ENCODE assay signal across 8 cellular contexts in genomic region chr17:12180644-12181261, GRCh38.
A peak's percentile ranks its signal among the peaks of the same experiment; 100 is the strongest.
DNase-seq lines count a peak whose midpoint lies in the region; ATAC-seq and TF ChIP-seq lines count a peak whose summit lies in the region.

No MANE protein-coding gene starts in this region.

- POLR2A ChIA-PET in HEK293 (lab: Yijun Ruan, JAX) = no interaction called here

- H3K27me3 Mint-ChIP-seq in nephron progenitor cell (ENCODE audit: low read depth, poor library complexity) = no peaks in the 10 kb centered on the region
- no peaks in the 10 kb centered on the region for H3K27me3 Mint-ChIP-seq in activated T-helper 2 cell treated with anti-CD3 and anti-CD28 coated beads, Interferon-gamma antibody, Interleukin-2, Interleukin-4, amounts not matched to agents 10 μg/mL and 5 μg/mL and 100 μg/mL, durations not matched to agents 14 hours and 24 hours and 36 hours (ENCODE audit: low read depth)
- no peaks in the 10 kb centered on the region for H3K27me3 Mint-ChIP-seq in T-helper 17 cell

- no peak overlapping the region for H3K27ac Mint-ChIP-seq in nephron progenitor cell
- no peak overlapping the region for H3K27ac Mint-ChIP-seq in activated T-helper 2 cell treated with anti-CD3 and anti-CD28 coated beads, Interferon-gamma antibody, Interleukin-2, Interleukin-4, amounts not matched to agents 10 μg/mL and 5 μg/mL and 100 μg/mL, durations not matched to agents 14 hours and 24 hours and 36 hours
- no peak overlapping the region for H3K27ac Mint-ChIP-seq in T-helper 17 cell

- H3K36me3 Mint-ChIP-seq in nephron progenitor cell (ENCODE audit: low read depth) (no peaks in the 10 kb centered on the region), T-helper 17 cell (ENCODE audit: low read depth) (no peaks in the 10 kb centered on the region)
- H3K36me3 Mint-ChIP-seq in activated T-helper 2 cell treated with anti-CD3 and anti-CD28 coated beads, Interferon-gamma antibody, Interleukin-2, Interleukin-4, amounts not matched to agents 10 μg/mL and 5 μg/mL and 100 μg/mL, durations not matched to agents 14 hours and 24 hours and 36 hours (ENCODE audit: low read depth) = no peaks in the 10 kb centered on the region

- no peaks in the 10 kb centered on the region for H3K79me2 ChIP-seq in DOHH2 (ENCODE audit: control insufficient read depth, low read length)

- CTCF ChIA-PET in HEK293 (lab: Yijun Ruan, JAX) = interaction anchor here (0.6 to 2.5 kb wide), 27 partner anchors 9 to 850 kb away, joined by 3 to 25 read pairs (median 3); partner anchors contain the start of gene MYOCD

- DNase-seq in RWPE2 (ENCODE audit: low spot score) (no peak), epithelial cell of esophagus (ENCODE audit: low read depth) (peak; percentile 66), nephron progenitor cell (peak; percentile 47), T-helper 17 cell (no peak)
- DNase-seq in activated T-helper 2 cell treated with anti-CD3 and anti-CD28 coated beads, Interferon-gamma antibody, Interleukin-2, Interleukin-4, amounts not matched to agents 10 μg/mL and 5 μg/mL and 100 μg/mL, durations not matched to agents 14 hours and 24 hours and 36 hours (ENCODE audit: low spot score) = no peak

- H3K9me3 ChIP-seq in DOHH2 (ENCODE audit: control insufficient read depth, insufficient read depth, low read length) (no peaks in the 10 kb centered on the region), HEK293 (ENCODE audit: control insufficient read depth, insufficient read depth, low read depth, low read length) (no peaks in the 10 kb centered on the region), RWPE2 (ENCODE audit: severe bottlenecking) (no peaks in the 10 kb centered on the region), T-helper 17 cell (ENCODE audit: control insufficient read depth, low read length, poor library complexity, severe bottlenecking) (no peaks in the 10 kb centered on the region)

- H3K9me2 ChIP-seq in DOHH2 (replicated peaks; ENCODE audit: control insufficient read depth, low read length) = no peaks in the 10 kb centered on the region

- H3K4me3 Mint-ChIP-seq in nephron progenitor cell = no peak overlapping the region
- H3K4me3 Mint-ChIP-seq in activated T-helper 2 cell treated with anti-CD3 and anti-CD28 coated beads, Interferon-gamma antibody, Interleukin-2, Interleukin-4, amounts not matched to agents 10 μg/mL and 5 μg/mL and 100 μg/mL, durations not matched to agents 14 hours and 24 hours and 36 hours (ENCODE audit: low read depth) = no peak overlapping the region
- no peak overlapping the region for H3K4me3 Mint-ChIP-seq in T-helper 17 cell

- TF ChIP-seq CTCF in DOHH2 (IDR thresholded peaks at IDR 0.05; ENCODE audit: low read depth, low read length, poor library complexity, severe bottlenecking) = peak; percentile 83
- peak; percentile 22; the same call in 1 of the 2 replicates for TF ChIP-seq CTCF in HEK293 (tag by site-specific recombination; IDR thresholded peaks at IDR 0.05)
- TF ChIP-seq CTCF in RWPE2 (IDR thresholded peaks at IDR 0.05; ENCODE audit: poor library complexity, severe bottlenecking) = peak; percentile 86
- peak; percentile 78 for TF ChIP-seq CTCF in epithelial cell of esophagus (IDR thresholded peaks at IDR 0.05; ENCODE audit: insufficient read depth, low read depth, low read length, missing control alignments)
- peak; percentile 84 for TF ChIP-seq CTCF in nephron progenitor cell (IDR thresholded peaks at IDR 0.05)

- H3K36me3 ChIP-seq in DOHH2 (ENCODE audit: control insufficient read depth, low read length) = no peaks in the 10 kb centered on the region
- H3K36me3 ChIP-seq in HEK293 (ENCODE audit: control insufficient read depth in 2 of 2, insufficient read depth in 1 of 2, low read length in 2 of 2) = no peaks in the 10 kb centered on the region
- no peaks in the 10 kb centered on the region for H3K36me3 ChIP-seq in RWPE2 (ENCODE audit: low read depth)

- H3K4me3 ChIP-seq in DOHH2 (ENCODE audit: low read length) (no peak overlapping the region), HEK293 (ENCODE audit: low read depth, low read length) (no peak overlapping the region), RWPE2 (ENCODE audit: severe bottlenecking) (no peak overlapping the region), epithelial cell of esophagus (ENCODE audit: low read length) (no peak overlapping the region)

- ATAC-seq in RWPE2 (ENCODE audit: low read depth) = peak; percentile 49; the same call in 2 of the 3 replicates
- no peak for ATAC-seq in HG02852 (IDR thresholded peaks at IDR 0.05; ENCODE audit: unreplicated experiment)
- ATAC-seq in T-helper 17 cell = no peak

- H4K20me1 ChIP-seq in DOHH2 (ENCODE audit: control insufficient read depth, insufficient read depth, low read depth, low read length) = no peaks in the 10 kb centered on the region

- H3K4me2 ChIP-seq in DOHH2 (ENCODE audit: low read length) = no peak overlapping the region

- peaks cover 2% of the 10 kb centered on the region for H3K9me3 Mint-ChIP-seq in nephron progenitor cell
- no peaks in the 10 kb centered on the region for H3K9me3 Mint-ChIP-seq in activated T-helper 2 cell treated with anti-CD3 and anti-CD28 coated beads, Interferon-gamma antibody, Interleukin-2, Interleukin-4, amounts not matched to agents 10 μg/mL and 5 μg/mL and 100 μg/mL, durations not matched to agents 14 hours and 24 hours and 36 hours

- H3K27ac ChIP-seq in DOHH2 (ENCODE audit: low read depth, low read length) = no peak overlapping the region
- H3K27ac ChIP-seq in HEK293 (ENCODE audit: extremely low read depth, low read depth, low read length) = no peak overlapping the region
- no peak overlapping the region for H3K27ac ChIP-seq in RWPE2 (ENCODE audit: poor library complexity, severe bottlenecking)

- no peaks in the 10 kb centered on the region for H3F3A ChIP-seq in DOHH2 (ENCODE audit: control insufficient read depth, insufficient read depth)

- H3K4me1 ChIP-seq in DOHH2 (ENCODE audit: control insufficient read depth, low read length) (no peaks in the 10 kb centered on the region), HEK293 (ENCODE audit: control insufficient read depth, insufficient read depth, low read length) (no peaks in the 10 kb centered on the region), RWPE2 (ENCODE audit: insufficient read depth, poor library complexity, severe bottlenecking) (no peaks in the 10 kb centered on the region)

- intact Hi-C loops in activated T-helper 2 cell treated with anti-CD3 and anti-CD28 coated beads, Interferon-gamma antibody, Interleukin-2, Interleukin-4, amounts not matched to agents 10 μg/mL and 5 μg/mL and 100 μg/mL, durations not matched to agents 14 hours and 24 hours and 36 hours (cut with micrococcal nuclease) = no loop called here

- H3K27me3 ChIP-seq in DOHH2 (ENCODE audit: control insufficient read depth, low read length) = no peaks in the 10 kb centered on the region
- H3K27me3 ChIP-seq in RWPE2 (ENCODE audit: insufficient read depth, poor library complexity, severe bottlenecking) = no peaks in the 10 kb centered on the region

- H3K4me1 Mint-ChIP-seq in nephron progenitor cell = no peaks in the 10 kb centered on the region
- no peaks in the 10 kb centered on the region for H3K4me1 Mint-ChIP-seq in activated T-helper 2 cell treated with anti-CD3 and anti-CD28 coated beads, Interferon-gamma antibody, Interleukin-2, Interleukin-4, amounts not matched to agents 10 μg/mL and 5 μg/mL and 100 μg/mL, durations not matched to agents 14 hours and 24 hours and 36 hours (ENCODE audit: low read depth)
- H3K4me1 Mint-ChIP-seq in T-helper 17 cell = peaks cover 3% of the 10 kb centered on the region

TF ChIP-seq in HEK293, 187 proteins besides CTCF, POLR2A, EP300 and RAD21:
- no peak for TF ChIP-seq ZNF18 (tag by site-specific recombination; IDR thresholded peaks at IDR 0.05)
- TF ChIP-seq ZNF423 (tag by site-specific recombination; IDR thresholded peaks at IDR 0.05) = no peak
- TF ChIP-seq PRDM1 (tag by site-specific recombination; IDR thresholded peaks at IDR 0.05) = 0 out of 2 replicates have a peak, but pooled peaks have one; percentile 11
- peak; percentile 85 for TF ChIP-seq ZNF654 (tag by site-specific recombination; IDR thresholded peaks at IDR 0.05; ENCODE audit: low read depth)
- TF ChIP-seq KLF9 (tag by site-specific recombination; IDR thresholded peaks at IDR 0.05; ENCODE audit: low read depth) = no peak
- TF ChIP-seq ZNF394 (tag by site-specific recombination; IDR thresholded peaks at IDR 0.05; ENCODE audit: borderline replicate concordance) = no peak

Comparison
In these comparisons a context has a peak if more than half of its experiments do, and no peak if none do; other contexts are left out.
1. CTCF ChIP-seq: peak in every context shown above with its lines; median percentile 86 in RWPE2; 84 in nephron progenitor cell; 83 in DOHH2; 78 in epithelial cell of esophagus; 22 in HEK293.
2. DNase-seq: peak in epithelial cell of esophagus (single experiment) and nephron progenitor cell (single experiment); none in RWPE2 (single experiment), activated T-helper 2 cell treated with anti-CD3 and anti-CD28 coated beads, Interferon-gamma antibody, Interleukin-2, Interleukin-4, amounts not matched to agents 10 μg/mL and 5 μg/mL and 100 μg/mL, durations not matched to agents 14 hours and 24 hours and 36 hours (single experiment) and T-helper 17 cell (0 of 3).